1 cellular context compared by ENCODE assay signal in the genomic region with DNA sequence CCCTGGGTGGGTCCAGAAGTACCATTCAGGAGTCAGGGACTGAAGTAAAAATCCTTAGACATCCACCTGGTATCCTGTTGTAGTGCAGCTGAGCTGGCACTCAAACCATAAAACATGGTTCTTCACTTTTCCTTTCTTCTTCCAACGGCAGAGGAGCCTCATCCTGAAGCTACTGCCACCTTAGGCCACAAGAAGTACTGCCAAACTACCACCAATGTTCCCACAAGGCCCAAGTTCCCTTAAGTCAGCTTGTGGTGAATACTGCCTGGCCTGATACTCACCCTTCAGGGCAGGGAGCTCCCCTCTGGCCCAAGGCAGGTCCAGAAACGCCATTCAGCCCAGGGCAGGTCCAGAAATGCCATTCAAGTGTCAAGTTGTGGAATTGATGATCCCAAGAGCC.
TF ChIP-seq lines count a peak whose summit lies in the region.

No MANE protein-coding gene starts in this region.

TF ChIP-seq in WTC11, 78 proteins besides CTCF, POLR2A, EP300 and RAD21 (continued from another document):
- TF ChIP-seq, protein P1, sequence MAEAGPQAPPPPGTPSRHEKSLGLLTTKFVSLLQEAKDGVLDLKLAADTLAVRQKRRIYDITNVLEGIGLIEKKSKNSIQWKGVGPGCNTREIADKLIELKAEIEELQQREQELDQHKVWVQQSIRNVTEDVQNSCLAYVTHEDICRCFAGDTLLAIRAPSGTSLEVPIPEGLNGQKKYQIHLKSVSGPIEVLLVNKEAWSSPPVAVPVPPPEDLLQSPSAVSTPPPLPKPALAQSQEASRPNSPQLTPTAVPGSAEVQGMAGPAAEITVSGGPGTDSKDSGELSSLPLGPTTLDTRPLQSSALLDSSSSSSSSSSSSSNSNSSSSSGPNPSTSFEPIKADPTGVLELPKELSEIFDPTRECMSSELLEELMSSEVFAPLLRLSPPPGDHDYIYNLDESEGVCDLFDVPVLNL (CRISPR knock-in tag; IDR thresholded peaks at IDR 0.05; ENCODE audit: borderline replicate concordance, low read depth), result no peak
- TF ChIP-seq FOXP1 (CRISPR knock-in tag; IDR thresholded peaks at IDR 0.05; ENCODE audit: borderline replicate concordance) (no peak), NFE2L1 (CRISPR knock-in tag; IDR thresholded peaks at IDR 0.05) (no peak), ZNF317 (CRISPR knock-in tag; IDR thresholded peaks at IDR 0.05; ENCODE audit: borderline replicate concordance, low read depth) (no peak), NFYB (CRISPR knock-in tag; conservative IDR thresholded peaks at IDR 0.05; ENCODE audit: low read depth) (no peak), CREB1 (CRISPR knock-in tag; IDR thresholded peaks at IDR 0.05) (no peak)
- TF ChIP-seq, protein P2, sequence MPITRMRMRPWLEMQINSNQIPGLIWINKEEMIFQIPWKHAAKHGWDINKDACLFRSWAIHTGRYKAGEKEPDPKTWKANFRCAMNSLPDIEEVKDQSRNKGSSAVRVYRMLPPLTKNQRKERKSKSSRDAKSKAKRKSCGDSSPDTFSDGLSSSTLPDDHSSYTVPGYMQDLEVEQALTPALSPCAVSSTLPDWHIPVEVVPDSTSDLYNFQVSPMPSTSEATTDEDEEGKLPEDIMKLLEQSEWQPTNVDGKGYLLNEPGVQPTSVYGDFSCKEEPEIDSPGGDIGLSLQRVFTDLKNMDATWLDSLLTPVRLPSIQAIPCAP (CRISPR knock-in tag; IDR thresholded peaks at IDR 0.05), result no peak
- TF ChIP-seq, protein P3, sequence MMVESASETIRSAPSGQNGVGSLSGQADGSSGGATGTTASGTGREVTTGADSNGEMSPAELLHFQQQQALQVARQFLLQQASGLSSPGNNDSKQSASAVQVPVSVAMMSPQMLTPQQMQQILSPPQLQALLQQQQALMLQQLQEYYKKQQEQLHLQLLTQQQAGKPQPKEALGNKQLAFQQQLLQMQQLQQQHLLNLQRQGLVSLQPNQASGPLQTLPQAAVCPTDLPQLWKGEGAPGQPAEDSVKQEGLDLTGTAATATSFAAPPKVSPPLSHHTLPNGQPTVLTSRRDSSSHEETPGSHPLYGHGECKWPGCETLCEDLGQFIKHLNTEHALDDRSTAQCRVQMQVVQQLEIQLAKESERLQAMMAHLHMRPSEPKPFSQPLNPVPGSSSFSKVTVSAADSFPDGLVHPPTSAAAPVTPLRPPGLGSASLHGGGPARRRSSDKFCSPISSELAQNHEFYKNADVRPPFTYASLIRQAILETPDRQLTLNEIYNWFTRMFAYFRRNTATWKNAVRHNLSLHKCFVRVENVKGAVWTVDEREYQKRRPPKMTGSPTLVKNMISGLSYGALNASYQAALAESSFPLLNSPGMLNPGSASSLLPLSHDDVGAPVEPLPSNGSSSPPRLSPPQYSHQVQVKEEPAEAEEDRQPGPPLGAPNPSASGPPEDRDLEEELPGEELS (CRISPR knock-in tag; IDR thresholded peaks at IDR 0.05), result no peak
- TF ChIP-seq, protein P4, sequence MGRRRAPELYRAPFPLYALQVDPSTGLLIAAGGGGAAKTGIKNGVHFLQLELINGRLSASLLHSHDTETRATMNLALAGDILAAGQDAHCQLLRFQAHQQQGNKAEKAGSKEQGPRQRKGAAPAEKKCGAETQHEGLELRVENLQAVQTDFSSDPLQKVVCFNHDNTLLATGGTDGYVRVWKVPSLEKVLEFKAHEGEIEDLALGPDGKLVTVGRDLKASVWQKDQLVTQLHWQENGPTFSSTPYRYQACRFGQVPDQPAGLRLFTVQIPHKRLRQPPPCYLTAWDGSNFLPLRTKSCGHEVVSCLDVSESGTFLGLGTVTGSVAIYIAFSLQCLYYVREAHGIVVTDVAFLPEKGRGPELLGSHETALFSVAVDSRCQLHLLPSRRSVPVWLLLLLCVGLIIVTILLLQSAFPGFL (CRISPR knock-in tag; IDR thresholded peaks at IDR 0.05; ENCODE audit: borderline replicate concordance), result no peak
- TF ChIP-seq, protein P5, sequence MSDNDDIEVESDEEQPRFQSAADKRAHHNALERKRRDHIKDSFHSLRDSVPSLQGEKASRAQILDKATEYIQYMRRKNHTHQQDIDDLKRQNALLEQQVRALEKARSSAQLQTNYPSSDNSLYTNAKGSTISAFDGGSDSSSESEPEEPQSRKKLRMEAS (CRISPR knock-in tag; IDR thresholded peaks at IDR 0.05), result no peak
TF ChIP-seq in WTC11: peak in this region for 0.
